Comparison of ENCODE assay signal across 8 cellular contexts in the genomic region with DNA sequence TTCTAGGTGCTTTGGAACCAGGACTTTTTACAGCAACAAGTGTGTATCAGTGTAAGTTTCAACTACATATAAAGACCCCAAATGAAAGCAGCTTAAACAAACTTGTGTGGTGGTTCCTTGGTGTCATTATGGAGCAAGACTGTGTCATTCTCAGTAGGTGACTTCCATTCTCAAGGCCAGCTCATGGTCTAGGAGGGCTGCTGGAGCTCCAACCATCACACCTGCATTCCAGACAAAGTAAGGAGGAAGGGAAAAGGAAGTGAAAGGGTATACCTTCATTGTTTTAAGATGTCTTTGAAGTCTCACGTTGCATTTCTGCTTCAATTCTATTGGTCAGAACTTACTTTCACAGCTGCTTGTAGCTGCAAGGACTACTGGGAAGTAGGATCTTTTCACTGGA.
"Had no signal": no experiment of that assay in that cellular context is flagged by ENCODE, and none has a peak within 500 bp of the region (broad histone marks: within the 10 kb centered on the region; RNA-seq: fewer than 3 reads in every experiment).

No MANE protein-coding gene starts in this region.

- H3K9me3 ChIP-seq: HAP-1 had no signal

- H3K4me3 ChIP-seq: GM23338, HAP-1 had no signal

- H3K4me2 ChIP-seq: GM23338 had no signal

- H3K27ac ChIP-seq: HL-60 had no signal

- H3K36me3 ChIP-seq: HAP-1 had no signal

- H3K4me1 ChIP-seq: HAP-1 had no signal

- DNase-seq: H7, HFFc6, KG1 had no signal

- H2AFZ ChIP-seq: GM23338 had no signal

- ATAC-seq: GM23338, HCT116, HepG2 had no signal

- FAIRE-seq: HepG2 had no signal
